In genomic region chr11:58575377-58576020, GRCh38 we compare ENCODE assay signal across 7 cellular contexts. TPM values are rescaled to one million over a fixed set of nuclear protein-coding genes. Genes with fewer than 3 reads are reported as not detected.
A peak's percentile ranks its signal among the peaks of the same experiment; 100 is the strongest.
DNase-seq lines count a peak whose midpoint lies in the region; ATAC-seq, FAIRE-seq and TF ChIP-seq lines count a peak whose summit lies in the region.

LPXN (minus strand) TSS chr11:58575856; CDS start chr11:58575772, 84 bp downstream.

- no peaks in the 10 kb centered on the region for H3K27me3 ChIP-seq in mesenchymal stem cell (ENCODE audit: control insufficient read depth in 1 of 2, insufficient read depth in 1 of 2, low read length in 2 of 2)
- no peaks in the 10 kb centered on the region for H3K27me3 ChIP-seq in suprapubic skin

- H3K23ac ChIP-seq in mesenchymal stem cell (ENCODE audit: low read length in 2 of 2), result no peak within 1 kb of the TSS

- H2AFZ ChIP-seq in mesenchymal stem cell (ENCODE audit: low read depth, low read length), result no peak within 1 kb of the TSS

- H2BK5ac ChIP-seq in mesenchymal stem cell (ENCODE audit: low read depth, low read length, poor library complexity, severe bottlenecking), result peak within 1 kb of the TSS; percentile 3

- H3K4me1 ChIP-seq in mesenchymal stem cell (ENCODE audit: control insufficient read depth, insufficient read depth, low read depth, low read length) (peaks cover 7% of the 10 kb centered on the region), suprapubic skin (peaks cover 55% of the 10 kb centered on the region)

- TF ChIP-seq POLR2A in suprapubic skin (IDR thresholded peaks at IDR 0.05), result no peak

- H3K4ac ChIP-seq in mesenchymal stem cell (ENCODE audit: low read depth in 1 of 2, low read length in 2 of 2), result peak within 1 kb of the TSS in 1 of 2 experiments; percentile 54

- H3K79me1 ChIP-seq in mesenchymal stem cell (replicated peaks; ENCODE audit: low read length, poor library complexity, severe bottlenecking), result peaks cover 7% of the 10 kb centered on the region

- H3K9me3 ChIP-seq in mesenchymal stem cell (ENCODE audit: control insufficient read depth, low read length), result peaks cover 5% of the 10 kb centered on the region
- no peaks in the 10 kb centered on the region for H3K9me3 ChIP-seq in suprapubic skin

- H3K4me3 ChIP-seq in astrocyte of the spinal cord (ENCODE audit: low read depth, low read length) (no peak within 1 kb of the TSS), mesenchymal stem cell (ENCODE audit: insufficient read depth in 1 of 2, low read depth in 1 of 2, low read length in 2 of 2) (peak within 1 kb of the TSS in 1 of 2 experiments; percentile 85), suprapubic skin (peak within 1 kb of the TSS; percentile 99)

- H2AK5ac ChIP-seq in mesenchymal stem cell (ENCODE audit: low read length, severe bottlenecking), result peak within 1 kb of the TSS; percentile 83

- H3K18ac ChIP-seq in mesenchymal stem cell (ENCODE audit: low read depth in 1 of 2, low read length in 2 of 2), result peak within 1 kb of the TSS in 1 of 2 experiments; percentile 4

- no peak within 1 kb of the TSS for H2BK120ac ChIP-seq in mesenchymal stem cell (ENCODE audit: low read depth, low read length)

- H4K8ac ChIP-seq in mesenchymal stem cell (ENCODE audit: low read length), result peak within 1 kb of the TSS; percentile 61

- WGBS in mesenchymal stem cell, result 94% methylated on average over 6 of the region's 6 CpGs
- 27% methylated on average over 6 of the region's 6 CpGs for WGBS in suprapubic skin

- TF ChIP-seq CTCF in astrocyte of the spinal cord (IDR thresholded peaks at IDR 0.05; ENCODE audit: low read depth, low read length), result no peak
- TF ChIP-seq CTCF in suprapubic skin (IDR thresholded peaks at IDR 0.05), result no peak

- no peak within 1 kb of the TSS for H2BK15ac ChIP-seq in mesenchymal stem cell (ENCODE audit: low read depth, poor library complexity, severe bottlenecking)

- peak within 1 kb of the TSS; percentile 99 for H3K9ac ChIP-seq in mesenchymal stem cell (ENCODE audit: low read length)

- peaks cover 0 to 6% of the 10 kb centered on the region in 2 experiments for H3K36me3 ChIP-seq in mesenchymal stem cell (ENCODE audit: control insufficient read depth in 1 of 2, insufficient read depth in 2 of 2, low read depth in 1 of 2, low read length in 2 of 2)
- H3K36me3 ChIP-seq in suprapubic skin, result no peaks in the 10 kb centered on the region

- H3K14ac ChIP-seq in mesenchymal stem cell (ENCODE audit: low read length in 2 of 2), result no peak within 1 kb of the TSS

- no peak within 1 kb of the TSS for H4K91ac ChIP-seq in mesenchymal stem cell (ENCODE audit: low read length)

- no peak for TF ChIP-seq EP300 in suprapubic skin (IDR thresholded peaks at IDR 0.05)

- H3K27ac ChIP-seq in mesenchymal stem cell (ENCODE audit: low read length, poor library complexity, severe bottlenecking) (peak within 1 kb of the TSS; percentile 79), suprapubic skin (peak within 1 kb of the TSS; percentile 100)

- peak within 1 kb of the TSS; percentile 10 to 87 for H2BK12ac ChIP-seq in mesenchymal stem cell (ENCODE audit: low read length in 2 of 2)

- no peak for ATAC-seq in GM21576 (IDR thresholded peaks at IDR 0.05; ENCODE audit: unreplicated experiment)

- FAIRE-seq in GM19239 (lab: Jason Lieb, UNC), result peak; percentile 82

- peak within 1 kb of the TSS; percentile 83 for H3K4me2 ChIP-seq in mesenchymal stem cell (ENCODE audit: low read length, poor library complexity, severe bottlenecking)

- DNase-seq in GM19239 (ENCODE audit: insufficient read length, low spot score) (no peak), SKM-1 treated with dmso at 0.1 percent for 144 hours (lab: John Stamatoyannopoulos, UW; ENCODE audit: unreplicated experiment) (peak; percentile 89), astrocyte of the spinal cord (ENCODE audit: low read depth, low spot score) (peak; percentile 39), mesenchymal stem cell (peak; percentile 18), suprapubic skin (ENCODE audit: low spot score in 2 of 2) (no peak), retina (no peak)

- in situ Hi-C loops in astrocyte of the spinal cord (cut with HindIII; ENCODE audit: low sequenced_read_pairs), result no loop called here

RNA-seq across cellular contexts. Expression of gene LPXN, which starts in this region (rescaled TPM):
- polyA plus RNA-seq in mesenchymal stem cell (2013, experiment 1 of 2), result 2.4 TPM
- 2.1 TPM for polyA plus RNA-seq in mesenchymal stem cell (2013, experiment 2 of 2)
- 1 to 10 TPM; 2.9 to 5.5 (median 4.0) TPM for total RNA-seq in suprapubic skin

Comparison
In these comparisons a context has a peak if more than half of its experiments do, and no peak if none do; other contexts are left out.
1. DNase-seq: peak in SKM-1 treated with dmso at 0.1 percent for 144 hours (single experiment), astrocyte of the spinal cord (single experiment) and mesenchymal stem cell (single experiment); none in GM19239 (single experiment), suprapubic skin (0 of 2) and retina (single experiment).